In the genomic region with DNA sequence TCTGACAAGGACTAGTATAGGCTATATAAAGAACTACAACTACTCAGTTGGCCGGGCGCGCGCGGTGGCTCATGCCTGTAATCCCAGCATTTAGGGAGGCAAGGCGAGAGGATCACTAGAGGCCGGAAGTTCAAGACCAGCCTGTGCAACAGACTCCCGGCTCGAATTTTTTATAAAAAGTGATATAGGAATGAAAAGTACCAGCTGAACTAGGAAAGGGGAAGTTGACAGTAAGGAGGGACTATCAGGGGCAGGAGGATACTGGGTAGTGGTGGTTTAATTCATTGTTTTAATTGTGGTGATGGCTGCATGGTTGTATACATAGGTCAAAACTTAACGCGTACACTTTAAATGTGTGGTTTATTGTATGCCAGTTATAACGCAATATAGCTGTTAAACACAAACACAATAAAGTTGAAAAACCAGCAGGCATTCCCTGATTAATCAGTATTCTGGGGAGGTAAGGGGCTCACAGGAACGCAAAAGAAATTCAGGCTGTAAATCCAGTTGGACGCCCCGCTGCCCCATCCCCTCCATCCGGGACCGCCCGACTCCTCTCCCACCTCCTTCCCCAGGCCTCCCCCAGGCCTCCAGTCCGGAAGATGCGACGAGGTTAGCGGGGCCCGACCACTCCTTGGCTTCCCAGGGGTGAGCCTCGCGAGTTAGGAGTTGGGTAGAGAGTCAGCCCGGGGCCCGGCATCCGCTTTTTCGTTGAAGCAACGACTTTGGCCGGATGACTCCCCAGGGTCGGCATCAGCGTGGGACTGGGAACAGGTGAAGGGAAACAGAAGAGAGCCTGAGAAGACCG, we compare ENCODE assay signal across 1 cellular context.
TF ChIP-seq lines count a peak whose summit lies in the region.

No MANE protein-coding gene starts in this region.

TF ChIP-seq in GM12878, 131 proteins besides CTCF, POLR2A, EP300 and RAD21 (continued from another document and continues in another):
- TF ChIP-seq PRDM15 (CRISPR knock-in tag; IDR thresholded peaks at IDR 0.05) (no peak), NR2C2 (IDR thresholded peaks at IDR 0.05; ENCODE audit: borderline replicate concordance, control insufficient read depth, insufficient read length, low read depth) (no peak), CEBPB (IDR thresholded peaks at IDR 0.05; ENCODE audit: borderline replicate concordance in 1 of 2, low read depth in 2 of 2, low read length in 2 of 2) (no peak), TBL1XR1 (IDR thresholded peaks at IDR 0.05; ENCODE audit: low read depth, low read length) (no peak; the same call in 1 of the 2 replicates), PAX5 (IDR thresholded peaks at IDR 0.05; ENCODE audit: borderline replicate concordance, low read depth, low read length) (no peak), SMAD5 (IDR thresholded peaks at IDR 0.05; ENCODE audit: low read depth) (peak; percentile 75; the same call in 1 of the 2 replicates), CREB1 (IDR thresholded peaks at IDR 0.05; ENCODE audit: low read depth) (peak; percentile 67), TCF7 (IDR thresholded peaks at IDR 0.05; ENCODE audit: borderline replicate concordance) (no peak), EED (IDR thresholded peaks at IDR 0.05; ENCODE audit: low read depth) (no peak; the same call in 1 of the 2 replicates), FOS (IDR thresholded peaks at IDR 0.05; ENCODE audit: borderline replicate concordance, extremely low read depth, insufficient read length) (no peak), YBX1 (IDR thresholded peaks at IDR 0.05) (no peak), PAX8 (IDR thresholded peaks at IDR 0.05) (no peak; the same call in 1 of the 2 replicates), CHD1 (IDR thresholded peaks at IDR 0.05; ENCODE audit: low read depth, low read length) (peak; percentile 97), SP1 (IDR thresholded peaks at IDR 0.05; ENCODE audit: low read depth, low read length) (no peak), HDGF (IDR thresholded peaks at IDR 0.05) (no peak), JUNB (IDR thresholded peaks at IDR 0.05) (no peak), GATAD2B (conservative IDR thresholded peaks at IDR 0.05; ENCODE audit: low read depth) (no peak), BCL11A (IDR thresholded peaks at IDR 0.05; ENCODE audit: low read depth, low read length) (no peak), SUPT20H (IDR thresholded peaks at IDR 0.05; ENCODE audit: borderline replicate concordance, control insufficient read depth, low read depth, low read length) (no peak), CBFB (IDR thresholded peaks at IDR 0.05; ENCODE audit: low read depth) (0 out of 2 replicates have a peak, but pooled peaks have one; percentile 67), SRF (IDR thresholded peaks at IDR 0.05; ENCODE audit: low read depth in 2 of 2, low read length in 2 of 2) (no peak), SPI1 (IDR thresholded peaks at IDR 0.05; ENCODE audit: borderline replicate concordance, insufficient read depth, low read depth, low read length) (peak; percentile 26; the same call in 1 of the 2 replicates), IRF5 (IDR thresholded peaks at IDR 0.05; ENCODE audit: borderline replicate concordance) (no peak), SIN3A (IDR thresholded peaks at IDR 0.05; ENCODE audit: low read depth, low read length) (no peak), MEF2A (IDR thresholded peaks at IDR 0.05; ENCODE audit: insufficient read depth, low read depth, low read length) (no peak), TCF3 (IDR thresholded peaks at IDR 0.05; ENCODE audit: borderline replicate concordance, insufficient read depth, low read depth, low read length) (no peak), CHD4 (IDR thresholded peaks at IDR 0.05) (no peak), POLR2AphosphoS2 (IDR thresholded peaks at IDR 0.05; ENCODE audit: low read depth, low read length) (no peak), REST (IDR thresholded peaks at IDR 0.05; ENCODE audit: low read depth, low read length) (no peak), MYC (IDR thresholded peaks at IDR 0.05; ENCODE audit: insufficient read depth, insufficient read length, insufficient replicate concordance, low read length, severe bottlenecking) (no peak), ZZZ3 (IDR thresholded peaks at IDR 0.05; ENCODE audit: control insufficient read depth, insufficient read length, low read depth) (no peak), EGR1 (IDR thresholded peaks at IDR 0.05; ENCODE audit: borderline replicate concordance in 1 of 2, low read depth in 2 of 2, low read length in 2 of 2) (no peak), USF1 (IDR thresholded peaks at IDR 0.05; ENCODE audit: borderline replicate concordance, extremely low read length, insufficient read depth, low read depth, low read length) (no peak), JUND (IDR thresholded peaks at IDR 0.05; ENCODE audit: low read depth, low read length) (peak; percentile 97)
- TF ChIP-seq, protein P1, sequence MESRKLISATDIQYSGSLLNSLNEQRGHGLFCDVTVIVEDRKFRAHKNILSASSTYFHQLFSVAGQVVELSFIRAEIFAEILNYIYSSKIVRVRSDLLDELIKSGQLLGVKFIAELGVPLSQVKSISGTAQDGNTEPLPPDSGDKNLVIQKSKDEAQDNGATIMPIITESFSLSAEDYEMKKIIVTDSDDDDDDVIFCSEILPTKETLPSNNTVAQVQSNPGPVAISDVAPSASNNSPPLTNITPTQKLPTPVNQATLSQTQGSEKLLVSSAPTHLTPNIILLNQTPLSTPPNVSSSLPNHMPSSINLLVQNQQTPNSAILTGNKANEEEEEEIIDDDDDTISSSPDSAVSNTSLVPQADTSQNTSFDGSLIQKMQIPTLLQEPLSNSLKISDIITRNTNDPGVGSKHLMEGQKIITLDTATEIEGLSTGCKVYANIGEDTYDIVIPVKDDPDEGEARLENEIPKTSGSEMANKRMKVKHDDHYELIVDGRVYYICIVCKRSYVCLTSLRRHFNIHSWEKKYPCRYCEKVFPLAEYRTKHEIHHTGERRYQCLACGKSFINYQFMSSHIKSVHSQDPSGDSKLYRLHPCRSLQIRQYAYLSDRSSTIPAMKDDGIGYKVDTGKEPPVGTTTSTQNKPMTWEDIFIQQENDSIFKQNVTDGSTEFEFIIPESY (IDR thresholded peaks at IDR 0.05) = no peak
- TF ChIP-seq, protein P2, sequence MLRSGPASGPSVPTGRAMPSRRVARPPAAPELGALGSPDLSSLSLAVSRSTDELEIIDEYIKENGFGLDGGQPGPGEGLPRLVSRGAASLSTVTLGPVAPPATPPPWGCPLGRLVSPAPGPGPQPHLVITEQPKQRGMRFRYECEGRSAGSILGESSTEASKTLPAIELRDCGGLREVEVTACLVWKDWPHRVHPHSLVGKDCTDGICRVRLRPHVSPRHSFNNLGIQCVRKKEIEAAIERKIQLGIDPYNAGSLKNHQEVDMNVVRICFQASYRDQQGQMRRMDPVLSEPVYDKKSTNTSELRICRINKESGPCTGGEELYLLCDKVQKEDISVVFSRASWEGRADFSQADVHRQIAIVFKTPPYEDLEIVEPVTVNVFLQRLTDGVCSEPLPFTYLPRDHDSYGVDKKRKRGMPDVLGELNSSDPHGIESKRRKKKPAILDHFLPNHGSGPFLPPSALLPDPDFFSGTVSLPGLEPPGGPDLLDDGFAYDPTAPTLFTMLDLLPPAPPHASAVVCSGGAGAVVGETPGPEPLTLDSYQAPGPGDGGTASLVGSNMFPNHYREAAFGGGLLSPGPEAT (IDR thresholded peaks at IDR 0.05; ENCODE audit: low read depth) = peak; percentile 90
- TF ChIP-seq, protein P3, sequence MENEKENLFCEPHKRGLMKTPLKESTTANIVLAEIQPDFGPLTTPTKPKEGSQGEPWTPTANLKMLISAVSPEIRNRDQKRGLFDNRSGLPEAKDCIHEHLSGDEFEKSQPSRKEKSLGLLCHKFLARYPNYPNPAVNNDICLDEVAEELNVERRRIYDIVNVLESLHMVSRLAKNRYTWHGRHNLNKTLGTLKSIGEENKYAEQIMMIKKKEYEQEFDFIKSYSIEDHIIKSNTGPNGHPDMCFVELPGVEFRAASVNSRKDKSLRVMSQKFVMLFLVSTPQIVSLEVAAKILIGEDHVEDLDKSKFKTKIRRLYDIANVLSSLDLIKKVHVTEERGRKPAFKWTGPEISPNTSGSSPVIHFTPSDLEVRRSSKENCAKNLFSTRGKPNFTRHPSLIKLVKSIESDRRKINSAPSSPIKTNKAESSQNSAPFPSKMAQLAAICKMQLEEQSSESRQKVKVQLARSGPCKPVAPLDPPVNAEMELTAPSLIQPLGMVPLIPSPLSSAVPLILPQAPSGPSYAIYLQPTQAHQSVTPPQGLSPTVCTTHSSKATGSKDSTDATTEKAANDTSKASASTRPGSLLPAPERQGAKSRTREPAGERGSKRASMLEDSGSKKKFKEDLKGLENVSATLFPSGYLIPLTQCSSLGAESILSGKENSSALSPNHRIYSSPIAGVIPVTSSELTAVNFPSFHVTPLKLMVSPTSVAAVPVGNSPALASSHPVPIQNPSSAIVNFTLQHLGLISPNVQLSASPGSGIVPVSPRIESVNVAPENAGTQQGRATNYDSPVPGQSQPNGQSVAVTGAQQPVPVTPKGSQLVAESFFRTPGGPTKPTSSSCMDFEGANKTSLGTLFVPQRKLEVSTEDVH (IDR thresholded peaks at IDR 0.05; ENCODE audit: low read depth, partially characterized antibody) = no peak
- TF ChIP-seq, protein P4, sequence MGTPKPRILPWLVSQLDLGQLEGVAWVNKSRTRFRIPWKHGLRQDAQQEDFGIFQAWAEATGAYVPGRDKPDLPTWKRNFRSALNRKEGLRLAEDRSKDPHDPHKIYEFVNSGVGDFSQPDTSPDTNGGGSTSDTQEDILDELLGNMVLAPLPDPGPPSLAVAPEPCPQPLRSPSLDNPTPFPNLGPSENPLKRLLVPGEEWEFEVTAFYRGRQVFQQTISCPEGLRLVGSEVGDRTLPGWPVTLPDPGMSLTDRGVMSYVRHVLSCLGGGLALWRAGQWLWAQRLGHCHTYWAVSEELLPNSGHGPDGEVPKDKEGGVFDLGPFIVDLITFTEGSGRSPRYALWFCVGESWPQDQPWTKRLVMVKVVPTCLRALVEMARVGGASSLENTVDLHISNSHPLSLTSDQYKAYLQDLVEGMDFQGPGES (IDR thresholded peaks at IDR 0.05) = no peak; the same call in 1 of the 2 replicates
